In the genomic region with DNA sequence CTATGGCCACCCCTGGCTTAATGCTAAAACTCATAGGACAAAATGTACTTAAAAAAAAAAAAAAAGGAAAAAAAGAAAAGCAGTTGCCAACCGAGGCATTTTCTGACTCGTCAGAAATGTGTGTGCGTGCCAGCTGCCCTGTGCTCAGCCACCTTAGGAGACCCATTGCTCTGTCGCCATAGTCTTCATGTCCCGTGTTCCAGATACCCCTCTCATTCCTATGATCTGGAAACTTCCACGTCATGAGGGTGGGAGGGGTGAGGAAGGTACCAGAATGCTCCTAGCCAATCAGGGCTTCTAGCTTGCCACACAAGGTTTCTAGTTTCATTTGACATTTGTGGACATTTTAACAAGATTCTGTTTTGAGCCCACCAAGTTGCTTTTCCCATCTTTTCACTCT, we compare ENCODE assay signal across 14 cellular contexts.
"Had no signal": no experiment of that assay in that cellular context is flagged by ENCODE, and none has a peak within 500 bp of the region (broad histone marks: within the 10 kb centered on the region; RNA-seq: fewer than 3 reads in every experiment).

No MANE protein-coding gene starts in this region.

- ATAC-seq: stimulated activated naive CD8-positive, alpha-beta T cell treated with anti-CD3 and anti-CD28 coated beads, Interleukin-15, Interleukin-2, amounts not matched to agents 100 U/mL and 50 U/mL, for 24 hours had no signal

- H3K27ac ChIP-seq: dorsolateral prefrontal cortex, hepatocyte, parathyroid adenoma, right atrium auricular region had no signal

- H3K9ac ChIP-seq: parathyroid adenoma had no signal

- H3K4me1 ChIP-seq: parathyroid adenoma, right atrium auricular region, testis had no signal

- H3K9me3 ChIP-seq: right atrium auricular region, testis had no signal

- H3K4me2 ChIP-seq: hepatocyte, smooth muscle cell had no signal

- DNase-seq: activated B cell treated with CpG ODN at 0.5 μM for 24 hours; activated CD4-positive, alpha-beta T cell treated with anti-CD3 and anti-CD28 coated beads for 48 hours; activated naive CD4-positive, alpha-beta T cell treated with Interleukin-2 at 50 U/mL for 16 hours; anterior cingulate cortex; dorsolateral prefrontal cortex; islet precursor cell; naive B cell; stimulated activated naive CD8-positive, alpha-beta T cell treated with anti-CD3 and anti-CD28 coated beads, Interleukin-15, Interleukin-2, amounts not matched to agents 100 U/mL and 50 U/mL, for 24 hours; T-helper 2 cell; testis had no signal

- H3K79me2 ChIP-seq: hepatocyte, parathyroid adenoma had no signal

- H3K27me3 ChIP-seq: dorsolateral prefrontal cortex, hepatocyte, right atrium auricular region, testis had no signal

- H2AFZ ChIP-seq: hepatocyte, parathyroid adenoma had no signal

- H3K4me3 ChIP-seq: dorsolateral prefrontal cortex, hepatocyte, right atrium auricular region, smooth muscle cell, testis had no signal
